Comparison of ENCODE assay signal across 26 cellular contexts in genomic region chr2:213248637-213249036, GRCh38. TPM values are rescaled to one million over a fixed set of nuclear protein-coding genes. Genes with fewer than 3 reads are reported as not detected.
DNase-seq lines count a peak whose midpoint lies in the region; ATAC-seq, FAIRE-seq and TF ChIP-seq lines count a peak whose summit lies in the region.
"Had no signal": no experiment of that assay in that cellular context is flagged by ENCODE, and none has a peak within 500 bp of the region (broad histone marks: within the 10 kb centered on the region; RNA-seq: fewer than 3 reads in every experiment).

No MANE protein-coding gene starts in this region.

- BruUV-seq in K562 (replicated peaks; lab: Mats Ljungman, UMichigan) = no TSS peak

- no peaks in the 10 kb centered on the region for H3K36me3 ChIP-seq in K562 (ENCODE audit: control insufficient read depth, insufficient read depth, low read length)
- H3K36me3 ChIP-seq in left lung = no peaks in the 10 kb centered on the region
- H3K36me3 ChIP-seq: cardiac muscle cell, MG63, uterus had no signal

- no peaks in the 10 kb centered on the region for H3K27me3 ChIP-seq in K562 (ENCODE audit: control insufficient read depth in 2 of 2, insufficient read depth in 2 of 2, low read length in 2 of 2)
- H3K27me3 ChIP-seq in left lung = no peaks in the 10 kb centered on the region
- H3K27me3 ChIP-seq: cardiac muscle cell, MG63, uterus had no signal

- no peak for TF ChIP-seq RAD21 in K562 (CRISPR knock-in tag; conservative IDR thresholded peaks at IDR 0.05 in 1 of 2, IDR thresholded peaks at IDR 0.05 in 1 of 2)

- no peaks in the 10 kb centered on the region for H3K9me3 ChIP-seq in K562 (replicated peaks; ENCODE audit: control insufficient read depth, insufficient read depth, low read depth, low read length)
- H3K9me3 ChIP-seq in left lung = no peaks in the 10 kb centered on the region
- H3K9me3 ChIP-seq: MG63, uterus had no signal

- CTCF ChIA-PET in K562 (lab: Yijun Ruan, JAX; ENCODE audit: low intra/inter-chr PET ratio) = no interaction called here

- H2AFZ ChIP-seq in K562 (ENCODE audit: low read depth, low read length) = no peak overlapping the region

- in situ Hi-C loops in K562 (cut with MboI) = no loop called here

- FAIRE-seq in GM19239 (lab: Jason Lieb, UNC) (peak; percentile 11), K562 (lab: Jason Lieb, UNC) (no peak)

- intact Hi-C loops in K562 (cut with micrococcal nuclease) = loop anchor here (5.0 to 10.0 kb wide), 2 partner anchors 384 to 561 kb away; no protein-coding TSS in a partner anchor
- intact Hi-C loops in left lung (cut with DNase I) = no loop called here
- intact Hi-C loops in left cardiac atrium (cut with DNase I) = no loop called here

- H3K27ac ChIP-seq in K562 (ENCODE audit: extremely low read depth, low read depth, low read length) (no peak overlapping the region), left lung (no peak overlapping the region)
- H3K27ac ChIP-seq: cardiac muscle cell, skin epidermis, uterus, VCaP had no signal

- DNase-seq in GM19239 (ENCODE audit: insufficient read length, low spot score) = no peak
- DNase-seq in K562 (ENCODE audit: extremely low read depth in 1 of 4, low spot score in 3 of 4) = no peak
- no peak for DNase-seq in left lung
- peak; percentile 63 for DNase-seq in ureter (ENCODE audit: low spot score)
- DNase-seq in left cardiac atrium = no peak
- DNase-seq in activated CD8-positive, alpha-beta memory T cell treated with anti-CD3 and anti-CD28 coated beads, Interleukin-2, amount 50 U/mL, for 4 hours = no peak
- no peak for DNase-seq in NCI-H2029 (lab: John Stamatoyannopoulos, UW)
- DNase-seq: activated CD4-positive, alpha-beta T cell treated with anti-CD3 and anti-CD28 coated beads, Interleukin-2, amount 10 ng/mL, durations not matched to agents 7 days and 5 days; activated naive CD4-positive, alpha-beta T cell treated with anti-CD3 and anti-CD28 coated beads for 36 hours; H9; head of caudate nucleus; mesenchymal stem cell; MG63; naive B cell; NCI-H1436; NCI-H2107; NCI-H446; NCI-H82; occipital lobe; OCI-M1; Right ventricle myocardium superior; stimulated activated CD4-positive, alpha-beta T cell treated with anti-CD3 and anti-CD28 coated beads, Interleukin-1b, Interleukin-23, amount 100 ng/mL, for 48 hours; uterus had no signal

- H3K9ac ChIP-seq in K562 (ENCODE audit: insufficient read depth in 1 of 2, low read depth in 2 of 2, low read length in 2 of 2) = no peak overlapping the region

- no peaks in the 10 kb centered on the region for H3K9me1 ChIP-seq in K562 (ENCODE audit: control insufficient read depth, insufficient read depth, low read length)

- no peak for TF ChIP-seq POLR2A in K562 (conservative IDR thresholded peaks at IDR 0.05)

- TF ChIP-seq CTCF in K562 (IDR thresholded peaks at IDR 0.05 in 2 of 3, conservative IDR thresholded peaks at IDR 0.05 in 1 of 3; ENCODE audit: insufficient read depth in 2 of 3, low read depth in 1 of 3, low read length in 3 of 3) (no peak), left lung (IDR thresholded peaks at IDR 0.05) (no peak)

- no peaks in the 10 kb centered on the region for H4K20me1 ChIP-seq in K562 (replicated peaks; ENCODE audit: control insufficient read depth, insufficient read depth, low read length)

- no peak overlapping the region for H3K4me2 ChIP-seq in K562 (ENCODE audit: insufficient read depth, low read length)

- no peaks in the 10 kb centered on the region; a peak in 1 of 5 replicates for H3K4me1 ChIP-seq in K562 (replicated peaks in 1 of 2; ENCODE audit: control insufficient read depth in 2 of 2, insufficient read depth in 2 of 2, low read length in 2 of 2)
- H3K4me1 ChIP-seq in left lung = no peaks in the 10 kb centered on the region
- H3K4me1 ChIP-seq: uterus had no signal

- H3K4me3 ChIP-seq in K562 = no peak overlapping the region
- no peak overlapping the region for H3K4me3 ChIP-seq in left lung
- H3K4me3 ChIP-seq: cardiac muscle cell, MG63, skin epidermis, uterus had no signal

- POLR2A ChIA-PET in K562 (lab: Yijun Ruan, JAX) = no interaction called here

- WGBS in K562 (ENCODE audit: insufficient coverage, low coverage, missing lambda C conversion rate) = 8% methylated on average over 4 of the region's 4 CpGs

- no peaks in the 10 kb centered on the region for H3K79me2 ChIP-seq in K562 (ENCODE audit: control insufficient read depth, insufficient read depth, low read length)

- no peak for TF ChIP-seq EP300 in K562 (IDR thresholded peaks at IDR 0.05; ENCODE audit: low read length)

- no peak for ATAC-seq in K562
- peak; percentile 60 for ATAC-seq in left lung
- ATAC-seq in left cardiac atrium = no peak

TF ChIP-seq in K562, 482 proteins besides CTCF, POLR2A, EP300 and RAD21:
- TF ChIP-seq POLR2AphosphoS2 (IDR thresholded peaks at IDR 0.05; ENCODE audit: low read length) = no peak
- peak; percentile 42 for TF ChIP-seq CBFA2T2 (conservative IDR thresholded peaks at IDR 0.05)
- TF ChIP-seq CBFA2T3 (IDR thresholded peaks at IDR 0.05) = peak; percentile 57

RNA-seq across cellular contexts. Expression of gene SPAG16, which starts 35.6 kb away (rescaled TPM):
- 0.44 and 1.4 TPM in 2 replicates for total RNA-seq in K562 (2011; cell fraction: chromatin; rRNA removed; ENCODE audit: low replicate concordance)
- total RNA-seq in K562 (2011; cell fraction: nucleolus; rRNA removed) = 0.13 and 0.17 TPM in 2 replicates
- total RNA-seq in K562 (2011; cell fraction: nucleoplasm; rRNA removed) = 0.29 and 0.53 TPM in 2 replicates
- total RNA-seq in K562 (2014; rRNA removed) = 2.9 and 4.0 TPM in 2 replicates
- total RNA-seq in K562 (2014; rRNA removed; fragmentation: Illumina TruSeq; extraction: Trizol) = 4.3 and 4.4 TPM in 2 replicates
- 3.5 and 4.0 TPM in 2 replicates for total RNA-seq in K562 (2015; rRNA removed; fragmentation: Illumina TruSeq; extraction: Trizol)
- total RNA-seq in K562 (2021) = 2.4 and 2.6 TPM in 2 replicates
- polyA plus RNA-seq in K562 (2011; rRNA removed) = 0.15 and 0.98 TPM in 2 replicates
- polyA plus RNA-seq in K562 (2011; cell fraction: cytosol; rRNA removed) = 0.54 TPM in 1 of 2 replicates, not detected in the other
- polyA plus RNA-seq in K562 (2011; cell fraction: nucleus; rRNA removed) = 0.23 TPM in 1 of 2 replicates, not detected in the other
- 3.8 and 5.0 TPM in 2 replicates for polyA plus RNA-seq in K562 (2012)
- polyA plus RNA-seq in K562 (2014; fragmentation: Illumina TruSeq; extraction: Trizol) = 3.6 and 4.4 TPM in 2 replicates
- polyA plus RNA-seq in K562 (2014; fragmentation: Nextera tagmentation; extraction: Ambion mirVana) = 1 to 10 TPM; 1.9 to 2.1 TPM
- polyA plus RNA-seq in K562 (2014; rRNA removed) = 5.0 and 5.9 TPM in 2 replicates
- 0.39 TPM in 1 of 2 replicates, not detected in the other for polyA minus RNA-seq in K562 (2011; rRNA and poly(A)+ RNA removed)
- not detected in 2 replicates for polyA minus RNA-seq in K562 (2011; cell fraction: cytosol; rRNA and poly(A)+ RNA removed)
- polyA minus RNA-seq in K562 (2011; cell fraction: nucleus; rRNA and poly(A)+ RNA removed) = 0.40 TPM in 1 of 2 replicates, not detected in the other
- total RNA-seq in left lung = 10 to 100 TPM; 11.1 to 15.0 TPM
- 63.2 TPM for total RNA-seq in ureter
- 10 to 100 TPM; 16.8 to 18.6 TPM for total RNA-seq in left cardiac atrium
